ENCODE assay signal across 15 cellular contexts in the genomic region with DNA sequence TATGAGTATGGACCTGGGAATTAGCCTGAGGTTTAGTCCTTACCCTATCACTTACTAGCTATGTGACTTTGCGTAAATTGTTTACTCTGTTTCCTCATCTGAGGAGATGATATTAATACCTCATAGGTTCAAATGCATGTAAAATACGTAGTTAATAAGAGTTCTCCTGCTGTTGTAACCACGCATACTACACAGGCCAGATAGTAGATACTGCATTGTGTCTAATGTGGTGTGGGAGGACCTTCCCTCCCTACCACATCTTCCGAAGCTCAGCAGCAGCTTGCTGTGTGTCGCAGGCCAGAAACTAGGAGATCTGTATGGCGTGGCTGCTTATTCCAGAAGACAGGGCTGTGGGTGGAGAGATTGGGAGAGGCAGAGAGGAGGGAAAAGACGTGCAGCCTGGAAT. TPM values are rescaled to one million over a fixed set of nuclear protein-coding genes. Genes with fewer than 3 reads are reported as not detected.
DNase-seq lines count a peak whose midpoint lies in the region; ATAC-seq and TF ChIP-seq lines count a peak whose summit lies in the region.
"Had no signal": no experiment of that assay in that cellular context is flagged by ENCODE, and none has a peak within 500 bp of the region (broad histone marks: within the 10 kb centered on the region; RNA-seq: fewer than 3 reads in every experiment).

No MANE protein-coding gene starts in this region.

- H3K4me3 ChIP-seq in A673 (ENCODE audit: low read depth, low read length, poor library complexity, severe bottlenecking): no peak overlapping the region
- no peak overlapping the region for H3K4me3 ChIP-seq in PC-3 (ENCODE audit: low read length)
- no peak overlapping the region for H3K4me3 ChIP-seq in endodermal cell (ENCODE audit: low read length)

- H3K27me3 Mint-ChIP-seq in endodermal cell (ENCODE audit: insufficient read depth): no peaks in the 10 kb centered on the region
- no peaks in the 10 kb centered on the region for H3K27me3 Mint-ChIP-seq in nephron progenitor cell (ENCODE audit: low read depth, poor library complexity)
- H3K27me3 Mint-ChIP-seq in endothelial cell (ENCODE audit: unreplicated experiment): no peaks in the 10 kb centered on the region
- no peaks in the 10 kb centered on the region for H3K27me3 Mint-ChIP-seq in activated CD8-positive, alpha-beta T cell treated with anti-CD3 and anti-CD28 coated beads for 36 hours
- H3K27me3 Mint-ChIP-seq: central memory CD8-positive, alpha-beta T cell; natural killer cell treated with Interleukin-12 subunit alpha and Interleukin-12 subunit beta and Interleukin-15 and Interleukin-18, amount 100 ng/mL, for 72 hours had no signal

- H3K4me1 ChIP-seq in A673 (ENCODE audit: insufficient read depth, low read length, poor library complexity, severe bottlenecking) (peaks cover 27% of the 10 kb centered on the region), PC-3 (ENCODE audit: insufficient read depth, low read length) (peaks cover 21% of the 10 kb centered on the region), endodermal cell (ENCODE audit: control insufficient read depth, insufficient read depth, low read length) (no peaks in the 10 kb centered on the region)

- DNase-seq in A673 (ENCODE audit: low spot score): no peak
- DNase-seq in PC-3: peak; percentile 15
- no peak for DNase-seq in endodermal cell
- DNase-seq in nephron progenitor cell: no peak
- DNase-seq in endothelial cell (ENCODE audit: low spot score): no peak
- DNase-seq in DMS 273 treated with DMSO at 0.1 percent for 48 hours (lab: John Stamatoyannopoulos, UW): no peak
- DNase-seq in activated CD8-positive, alpha-beta T cell treated with anti-CD3 and anti-CD28 coated beads for 36 hours: no peak
- DNase-seq: activated CD4-positive, alpha-beta T cell treated with anti-CD3 and anti-CD28 coated beads for 48 hours; GOT3; immature natural killer cell had no signal

- intact Hi-C loops in A673 (cut with micrococcal nuclease; ENCODE audit: unreplicated experiment): no loop called here
- intact Hi-C loops in PC-3 (cut with micrococcal nuclease): loop anchor here (2.0 to 5.0 kb wide), 3 partner anchors 19 to 86 kb away; no protein-coding TSS in a partner anchor
- intact Hi-C loops in activated CD8-positive, alpha-beta T cell treated with anti-CD3 and anti-CD28 coated beads for 36 hours (cut with micrococcal nuclease): no loop called here

- WGBS in endodermal cell (ENCODE audit: insufficient coverage in 1 of 2, insufficient read length in 1 of 2), 2 experiments: 93 to 98% methylated on average over 5 to 7 of the region's 7 CpGs

- no TSS peak for BruUV-seq in A673 (replicated peaks; lab: Mats Ljungman, UMichigan)
- no TSS peak for BruUV-seq in PC-3 (replicated peaks; lab: Mats Ljungman, UMichigan)

- H3K9ac ChIP-seq in PC-3 (ENCODE audit: low read length): no peak overlapping the region
- H3K9ac ChIP-seq in endodermal cell (ENCODE audit: extremely low read depth, low read length, poor library complexity, severe bottlenecking): no peak overlapping the region

- no peak overlapping the region for H3K4me3 Mint-ChIP-seq in endodermal cell
- H3K4me3 Mint-ChIP-seq in nephron progenitor cell: no peak overlapping the region
- no peak overlapping the region for H3K4me3 Mint-ChIP-seq in endothelial cell (ENCODE audit: unreplicated experiment)
- no peak overlapping the region for H3K4me3 Mint-ChIP-seq in activated CD8-positive, alpha-beta T cell treated with anti-CD3 and anti-CD28 coated beads for 36 hours
- H3K4me3 Mint-ChIP-seq: central memory CD8-positive, alpha-beta T cell; immature natural killer cell; natural killer cell treated with Interleukin-12 subunit alpha and Interleukin-12 subunit beta and Interleukin-15 and Interleukin-18, amount 100 ng/mL, for 72 hours had no signal

- H3K27me3 ChIP-seq in A673 (replicated peaks; ENCODE audit: insufficient read depth, low read depth, low read length, poor library complexity) (no peaks in the 10 kb centered on the region), PC-3 (ENCODE audit: low read length) (no peaks in the 10 kb centered on the region), endodermal cell (ENCODE audit: control insufficient read depth, insufficient read depth, low read length, poor library complexity, severe bottlenecking) (no peaks in the 10 kb centered on the region)

- H3K4me1 Mint-ChIP-seq in endodermal cell (peaks cover 16% of the 10 kb centered on the region), nephron progenitor cell (peaks cover 10% of the 10 kb centered on the region), endothelial cell (ENCODE audit: unreplicated experiment) (no peaks in the 10 kb centered on the region)
- peaks cover 20% of the 10 kb centered on the region for H3K4me1 Mint-ChIP-seq in activated CD8-positive, alpha-beta T cell treated with anti-CD3 and anti-CD28 coated beads for 36 hours (ENCODE audit: low read depth)

- ATAC-seq in PC-3: no peak
- no peak for ATAC-seq in activated CD8-positive, alpha-beta T cell treated with anti-CD3 and anti-CD28 coated beads for 36 hours
- ATAC-seq in GM19452 (IDR thresholded peaks at IDR 0.05; ENCODE audit: unreplicated experiment): no peak
- ATAC-seq: natural killer cell treated with Interleukin-12 subunit alpha and Interleukin-12 subunit beta and Interleukin-15 and Interleukin-18, amount 100 ng/mL, for 72 hours had no signal

- no peaks in the 10 kb centered on the region for H3K9me3 Mint-ChIP-seq in endodermal cell
- no peaks in the 10 kb centered on the region for H3K9me3 Mint-ChIP-seq in nephron progenitor cell
- no peaks in the 10 kb centered on the region for H3K9me3 Mint-ChIP-seq in endothelial cell (ENCODE audit: unreplicated experiment)
- H3K9me3 Mint-ChIP-seq in activated CD8-positive, alpha-beta T cell treated with anti-CD3 and anti-CD28 coated beads for 36 hours: no peaks in the 10 kb centered on the region
- H3K9me3 Mint-ChIP-seq: activated T-helper 2 cell treated with anti-CD3 and anti-CD28 coated beads, Interferon-gamma antibody, Interleukin-2, Interleukin-4, amounts not matched to agents 10 μg/mL and 5 μg/mL and 100 μg/mL, durations not matched to agents 14 hours and 24 hours and 36 hours; central memory CD8-positive, alpha-beta T cell; immature natural killer cell; natural killer cell treated with Interleukin-12 subunit alpha and Interleukin-12 subunit beta and Interleukin-15 and Interleukin-18, amount 100 ng/mL, for 72 hours had no signal

- no peaks in the 10 kb centered on the region for H3F3A ChIP-seq in PC-3 (ENCODE audit: low read length, unreplicated experiment)

- peak overlapping the region; percentile 38 for H3K27ac Mint-ChIP-seq in endodermal cell
- H3K27ac Mint-ChIP-seq in nephron progenitor cell: peak overlapping the region; percentile 17
- no peak overlapping the region for H3K27ac Mint-ChIP-seq in endothelial cell (ENCODE audit: unreplicated experiment)
- H3K27ac Mint-ChIP-seq in activated CD8-positive, alpha-beta T cell treated with anti-CD3 and anti-CD28 coated beads for 36 hours: no peak overlapping the region
- H3K27ac Mint-ChIP-seq: activated T-helper 2 cell treated with anti-CD3 and anti-CD28 coated beads, Interferon-gamma antibody, Interleukin-2, Interleukin-4, amounts not matched to agents 10 μg/mL and 5 μg/mL and 100 μg/mL, durations not matched to agents 14 hours and 24 hours and 36 hours had no signal

- H3K36me3 ChIP-seq in A673 (ENCODE audit: insufficient read depth, low read length, poor library complexity, severe bottlenecking) (peaks cover 8% of the 10 kb centered on the region), PC-3 (ENCODE audit: low read depth, low read length) (peaks cover 15% of the 10 kb centered on the region), endodermal cell (ENCODE audit: control insufficient read depth, insufficient read depth, low read length) (peaks cover 24% of the 10 kb centered on the region)

- H4K20me1 ChIP-seq in PC-3 (ENCODE audit: low read length): 0 out of 2 replicates have a peak, but pooled peaks cover 17% of the 10 kb centered on the region

- peaks cover 99% of the 10 kb centered on the region for H3K79me2 ChIP-seq in PC-3 (ENCODE audit: low read length)

- H3K27ac ChIP-seq in A673 (ENCODE audit: low read depth, low read length, poor library complexity, severe bottlenecking): peak overlapping the region; percentile 44
- peak overlapping the region; percentile 57 for H3K27ac ChIP-seq in PC-3 (ENCODE audit: low read length)
- no peak overlapping the region for H3K27ac ChIP-seq in endodermal cell (ENCODE audit: low read depth, low read length)

- CTCF ChIA-PET in A673 (lab: Charles Lee) (interaction anchor here (0.5 kb wide), 1 partner anchor 769 kb away, joined by 3 read pairs; no protein-coding TSS in a partner anchor), PC-3 (lab: Charles Lee) (interaction anchor here (0.6 kb wide), 1 partner anchor 95 kb away, joined by 3 read pairs; no protein-coding TSS in a partner anchor)
- CTCF ChIA-PET in activated CD8-positive, alpha-beta T cell treated with anti-CD3 and anti-CD28 coated beads for 36 hours (lab: Charles Lee): interaction anchor here (0.9 kb wide), 1 partner anchor 96 kb away, joined by 3 read pairs; no protein-coding TSS in a partner anchor

- TF ChIP-seq CTCF in A673 (conservative IDR thresholded peaks at IDR 0.05; ENCODE audit: low read depth, low read length): no peak
- no peak for TF ChIP-seq CTCF in PC-3 (conservative IDR thresholded peaks at IDR 0.05; ENCODE audit: low read depth, low read length)
- TF ChIP-seq CTCF in endodermal cell (conservative IDR thresholded peaks at IDR 0.05): no peak
- TF ChIP-seq CTCF in nephron progenitor cell (IDR thresholded peaks at IDR 0.05): no peak
- TF ChIP-seq CTCF in endothelial cell (IDR thresholded peaks at IDR 0.05; ENCODE audit: unreplicated experiment): no peak
- TF ChIP-seq CTCF in activated CD8-positive, alpha-beta T cell treated with anti-CD3 and anti-CD28 coated beads for 36 hours (IDR thresholded peaks at IDR 0.05): no peak

- H2AFZ ChIP-seq in PC-3 (ENCODE audit: low read length): no peak overlapping the region

- POLR2A ChIA-PET in A673 (lab: Charles Lee; ENCODE audit: low non-redundant PET): no interaction called here
- POLR2A ChIA-PET in PC-3 (lab: Charles Lee; ENCODE audit: unreplicated experiment): no interaction called here
- POLR2A ChIA-PET in activated CD8-positive, alpha-beta T cell treated with anti-CD3 and anti-CD28 coated beads for 36 hours (lab: Charles Lee): interaction anchor here (0.6 kb wide), 1 partner anchor 9 kb away, joined by 5 read pairs; no protein-coding TSS in a partner anchor

- H3K9me3 ChIP-seq in A673 (ENCODE audit: low read depth, low read length, poor library complexity, severe bottlenecking) (no peaks in the 10 kb centered on the region), PC-3 (ENCODE audit: low read length) (no peaks in the 10 kb centered on the region), endodermal cell (ENCODE audit: control insufficient read depth, low read length) (no peaks in the 10 kb centered on the region)

- H3K36me3 Mint-ChIP-seq in endodermal cell (ENCODE audit: low read depth): peaks cover 12% of the 10 kb centered on the region
- peaks cover 19% of the 10 kb centered on the region for H3K36me3 Mint-ChIP-seq in nephron progenitor cell (ENCODE audit: low read depth)
- H3K36me3 Mint-ChIP-seq in endothelial cell (ENCODE audit: low read depth, unreplicated experiment): peaks cover 7% of the 10 kb centered on the region
- H3K36me3 Mint-ChIP-seq in activated CD8-positive, alpha-beta T cell treated with anti-CD3 and anti-CD28 coated beads for 36 hours (ENCODE audit: low read depth): peaks cover 23% of the 10 kb centered on the region

- no peaks in the 10 kb centered on the region for H3K9me2 ChIP-seq in PC-3 (replicated peaks; ENCODE audit: low read length)

- H3K4me2 ChIP-seq in PC-3 (ENCODE audit: low read length): peak overlapping the region; percentile 63

RNA-seq across cellular contexts. Expression of a gene that starts 23.0 kb away (rescaled TPM):
- total RNA-seq in A673 (2021) (37.8 TPM in 2 replicates), PC-3 (2014; rRNA removed) (24.8 and 28.3 TPM in 2 replicates), endodermal cell (10 to 100 TPM; 27.0 to 27.4 TPM), endothelial cell (ENCODE audit: unreplicated experiment) (13.6 TPM)
- polyA plus RNA-seq in endodermal cell (2013, experiment 1 of 2): 31.8 TPM
- polyA plus RNA-seq in endodermal cell (2013, experiment 2 of 2): 32.7 TPM
- 10 to 100 TPM; 25.8 to 28.9 TPM for total RNA-seq in activated CD8-positive, alpha-beta T cell treated with anti-CD3 and anti-CD28 coated beads for 36 hours

RNA-seq across cellular contexts. Expression of a gene that starts 57.5 kb away (rescaled TPM):
- total RNA-seq in A673 (2021) (not detected in 2 replicates), PC-3 (2014; rRNA removed) (not detected in 2 replicates), endodermal cell (not detected), endothelial cell (ENCODE audit: unreplicated experiment) (not detected)
- polyA plus RNA-seq in endodermal cell (2013, experiment 1 of 2): not detected
- polyA plus RNA-seq in endodermal cell (2013, experiment 2 of 2): not detected
- total RNA-seq in activated CD8-positive, alpha-beta T cell treated with anti-CD3 and anti-CD28 coated beads for 36 hours: not detected
- total RNA-seq: activated T-helper 2 cell treated with anti-CD3 and anti-CD28 coated beads, Interferon-gamma antibody, Interleukin-2, Interleukin-4, amounts not matched to agents 10 μg/mL and 5 μg/mL and 100 μg/mL, durations not matched to agents 14 hours and 24 hours and 36 hours; natural killer cell treated with Interleukin-12 subunit alpha and Interleukin-12 subunit beta and Interleukin-15 and Interleukin-18, amount 100 ng/mL, for 72 hours; ureter had no signal

Comparison
In these comparisons a context has a peak if more than half of its experiments do, and no peak if none do; other contexts are left out.
1. H3K27ac Mint-ChIP-seq: peak in endodermal cell (single experiment) and nephron progenitor cell (single experiment); none in endothelial cell (single experiment) and activated CD8-positive, alpha-beta T cell treated with anti-CD3 and anti-CD28 coated beads for 36 hours (single experiment).